In genomic region chr19:16657384-16657783, GRCh38 we compare ENCODE assay signal across 1 cellular context.
TF ChIP-seq lines count a peak whose summit lies in the region.

No MANE protein-coding gene starts in this region.

TF ChIP-seq in HepG2, 621 proteins besides CTCF, POLR2A, EP300 and RAD21:
- TF ChIP-seq ZBTB2 (CRISPR knock-in tag; IDR thresholded peaks at IDR 0.05; ENCODE audit: low read depth) = no peak
- TF ChIP-seq GMEB2 (CRISPR knock-in tag; IDR thresholded peaks at IDR 0.05; ENCODE audit: low read depth) = no peak
- TF ChIP-seq RORA (CRISPR knock-in tag; IDR thresholded peaks at IDR 0.05) = no peak
- peak; percentile 72 for TF ChIP-seq ZNF629 (CRISPR knock-in tag; conservative IDR thresholded peaks at IDR 0.05)
- no peak for TF ChIP-seq ZSCAN12 (CRISPR knock-in tag; IDR thresholded peaks at IDR 0.05)
- TF ChIP-seq MTA1 (CRISPR knock-in tag; IDR thresholded peaks at IDR 0.05; ENCODE audit: borderline replicate concordance) = no peak
